Comparison of ENCODE assay signal across 18 cellular contexts in the genomic region with DNA sequence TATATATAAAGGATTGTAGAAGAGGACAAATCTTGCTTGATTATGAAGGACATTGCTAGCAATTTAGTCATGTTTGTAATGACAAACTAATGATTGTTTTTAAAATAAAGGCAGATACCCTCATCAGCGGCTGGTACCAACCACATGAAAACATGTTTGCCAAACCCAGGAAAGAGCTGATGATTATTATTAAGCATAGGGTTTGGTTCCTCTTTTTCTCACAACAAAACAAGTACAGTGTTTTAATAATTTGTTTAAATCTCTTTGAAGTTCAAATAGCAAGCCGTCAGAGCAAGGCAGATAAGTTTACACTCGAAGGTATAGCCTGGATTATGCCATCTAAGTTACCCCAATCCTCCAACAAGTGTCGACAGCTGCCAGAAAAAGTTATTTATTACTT. TPM values are rescaled to one million over a fixed set of nuclear protein-coding genes. Genes with fewer than 3 reads are reported as not detected.
DNase-seq lines count a peak whose midpoint lies in the region; ATAC-seq and TF ChIP-seq lines count a peak whose summit lies in the region.
"Had no signal": no experiment of that assay in that cellular context is flagged by ENCODE, and none has a peak within 500 bp of the region (broad histone marks: within the 10 kb centered on the region; RNA-seq: fewer than 3 reads in every experiment).

No MANE protein-coding gene starts in this region.

- intact Hi-C loops in activated B cell treated with CpG ODN at 0.5 μM for 24 hours (cut with micrococcal nuclease) (no loop called here), Caco-2 (cut with micrococcal nuclease; ENCODE audit: unreplicated experiment) (no loop called here)

- H3K4me3 Mint-ChIP-seq in activated B cell treated with CpG ODN at 0.5 μM for 24 hours, result no peak overlapping the region
- H3K4me3 Mint-ChIP-seq in type B pancreatic cell, result no peak overlapping the region
- no peak overlapping the region for H3K4me3 Mint-ChIP-seq in Caco-2 (ENCODE audit: unreplicated experiment)
- H3K4me3 Mint-ChIP-seq in progenitor cell of endocrine pancreas (ENCODE audit: low read depth), result no peak overlapping the region
- H3K4me3 Mint-ChIP-seq: CD4-positive, CD25-positive, alpha-beta regulatory T cell had no signal

- TF ChIP-seq CTCF in activated B cell treated with CpG ODN at 0.5 μM for 24 hours (IDR thresholded peaks at IDR 0.05) (no peak), type B pancreatic cell (conservative IDR thresholded peaks at IDR 0.05) (no peak), Caco-2 (IDR thresholded peaks at IDR 0.05; ENCODE audit: insufficient read depth in 1 of 2, low read depth in 1 of 2, low read length in 1 of 2, severe bottlenecking in 1 of 2, unreplicated experiment in 1 of 2) (no peak), progenitor cell of endocrine pancreas (IDR thresholded peaks at IDR 0.05; ENCODE audit: unreplicated experiment) (no peak)

- H3K4me3 ChIP-seq in Caco-2 (ENCODE audit: low read depth, low read length), result no peak overlapping the region
- H3K4me3 ChIP-seq: HAP-1, SJSA1 had no signal

- 0 out of 2 replicates have a peak, but pooled peaks cover 4% of the 10 kb centered on the region for H3K4me1 ChIP-seq in Caco-2
- H3K4me1 ChIP-seq: SJSA1 had no signal

- DNase-seq in activated B cell treated with CpG ODN at 0.5 μM for 24 hours (no peak), anterior cingulate cortex (lab: John Stamatoyannopoulos, UW) (no peak), type B pancreatic cell (ENCODE audit: extremely low spot score, unreplicated experiment) (no peak), Caco-2 (no peak), progenitor cell of endocrine pancreas (ENCODE audit: low spot score, unreplicated experiment) (no peak)
- DNase-seq: Calu3; CD4-positive, CD25-positive, alpha-beta regulatory T cell; DMS53; NCI-H1048; NCI-H1436; NCI-H1930; NCI-H226; NCI-H524 treated with DMSO at 0.1 percent for 48 hours; SW 1271 had no signal

- H3K27me3 Mint-ChIP-seq in activated B cell treated with CpG ODN at 0.5 μM for 24 hours (no peaks in the 10 kb centered on the region), type B pancreatic cell (no peaks in the 10 kb centered on the region), Caco-2 (ENCODE audit: insufficient read depth, unreplicated experiment) (no peaks in the 10 kb centered on the region), progenitor cell of endocrine pancreas (no peaks in the 10 kb centered on the region)

- H3K36me3 ChIP-seq in Caco-2 (ENCODE audit: control insufficient read depth, insufficient read depth, low read length), result no peaks in the 10 kb centered on the region
- H3K36me3 ChIP-seq: HAP-1, SJSA1 had no signal

- BruUV-seq in Caco-2 (replicated peaks; lab: Mats Ljungman, UMichigan), result no TSS peak

- CTCF ChIA-PET in activated B cell treated with CpG ODN at 0.5 μM for 24 hours (lab: Charles Lee), result interaction anchor here (0.5 to 1.4 kb wide), 3 partner anchors 11 to 78 kb away, joined by 3 to 5 read pairs (median 3); no protein-coding TSS in a partner anchor
- CTCF ChIA-PET in Caco-2 (lab: Charles Lee), result no interaction called here

- ATAC-seq in GM18517 (IDR thresholded peaks at IDR 0.05; ENCODE audit: unreplicated experiment) (peak; percentile 42), HG03103 (IDR thresholded peaks at IDR 0.05; ENCODE audit: low read depth, unreplicated experiment) (peak; percentile 60), activated B cell treated with CpG ODN at 0.5 μM for 24 hours (ENCODE audit: low read depth) (peak; percentile 51)

- H3K36me3 Mint-ChIP-seq in activated B cell treated with CpG ODN at 0.5 μM for 24 hours (ENCODE audit: low read depth), result no peaks in the 10 kb centered on the region
- H3K36me3 Mint-ChIP-seq in type B pancreatic cell, result no peaks in the 10 kb centered on the region
- peaks cover 2% of the 10 kb centered on the region for H3K36me3 Mint-ChIP-seq in Caco-2 (ENCODE audit: insufficient read depth, unreplicated experiment)
- no peaks in the 10 kb centered on the region for H3K36me3 Mint-ChIP-seq in progenitor cell of endocrine pancreas (ENCODE audit: insufficient read depth)
- H3K36me3 Mint-ChIP-seq: CD4-positive, CD25-positive, alpha-beta regulatory T cell had no signal

- no peaks in the 10 kb centered on the region for H3K27me3 ChIP-seq in Caco-2 (replicated peaks; ENCODE audit: control insufficient read depth, insufficient read depth, low read length)

- no peaks in the 10 kb centered on the region for H3K9me3 Mint-ChIP-seq in activated B cell treated with CpG ODN at 0.5 μM for 24 hours
- H3K9me3 Mint-ChIP-seq in type B pancreatic cell, result no peaks in the 10 kb centered on the region
- H3K9me3 Mint-ChIP-seq in Caco-2 (ENCODE audit: unreplicated experiment), result no peaks in the 10 kb centered on the region
- H3K9me3 Mint-ChIP-seq in progenitor cell of endocrine pancreas (ENCODE audit: low read depth), result peaks cover 3% of the 10 kb centered on the region

- H3K4me1 Mint-ChIP-seq in activated B cell treated with CpG ODN at 0.5 μM for 24 hours, result peaks cover 16% of the 10 kb centered on the region
- H3K4me1 Mint-ChIP-seq in type B pancreatic cell (ENCODE audit: unreplicated experiment), result peaks cover 4% of the 10 kb centered on the region
- H3K4me1 Mint-ChIP-seq in Caco-2 (ENCODE audit: low read depth, unreplicated experiment), result peaks cover 10% of the 10 kb centered on the region
- peaks cover 8% of the 10 kb centered on the region for H3K4me1 Mint-ChIP-seq in progenitor cell of endocrine pancreas (ENCODE audit: low read depth)

- no peaks in the 10 kb centered on the region for H3K9me3 ChIP-seq in Caco-2
- H3K9me3 ChIP-seq: HAP-1, SJSA1 had no signal

- H3K27ac Mint-ChIP-seq in activated B cell treated with CpG ODN at 0.5 μM for 24 hours (peak overlapping the region; percentile 59), type B pancreatic cell (no peak overlapping the region), Caco-2 (ENCODE audit: unreplicated experiment) (no peak overlapping the region), progenitor cell of endocrine pancreas (no peak overlapping the region)
- H3K27ac Mint-ChIP-seq: CD4-positive, CD25-positive, alpha-beta regulatory T cell had no signal

- POLR2A ChIA-PET in activated B cell treated with CpG ODN at 0.5 μM for 24 hours (lab: Charles Lee) (no interaction called here), Caco-2 (lab: Charles Lee) (no interaction called here)

RNA-seq across cellular contexts. Expression of gene SINHCAF, which starts 5.3 kb away (rescaled TPM):
- total RNA-seq in activated B cell treated with CpG ODN at 0.5 μM for 24 hours (153 and 157 TPM in 2 replicates), type B pancreatic cell (ENCODE audit: low replicate concordance) (154 and 285 TPM in 2 replicates), Caco-2 (2022) (286 and 319 TPM in 2 replicates), progenitor cell of endocrine pancreas (391 and 408 TPM in 2 replicates)
